Comparison of ENCODE assay signal across 20 cellular contexts in the genomic region with DNA sequence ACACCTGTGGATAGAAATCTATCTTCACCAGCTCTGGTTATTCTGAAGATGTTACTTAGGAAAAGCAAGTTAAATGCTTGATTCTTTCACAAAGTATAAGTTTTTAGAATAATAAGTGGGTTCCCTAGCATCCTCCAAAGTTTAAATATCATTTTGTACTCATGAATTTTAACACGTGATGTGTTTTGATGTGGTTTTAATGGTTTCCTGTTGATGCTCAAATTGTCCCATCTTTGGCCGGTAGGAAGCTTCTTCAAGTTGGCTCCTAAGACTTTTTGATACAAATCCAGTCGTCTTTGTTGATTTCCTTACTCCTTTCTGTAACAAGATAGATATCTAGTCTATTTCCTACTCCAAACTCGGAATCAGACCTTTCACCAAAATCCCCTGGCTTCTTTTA.
"Had no signal": no experiment of that assay in that cellular context is flagged by ENCODE, and none has a peak within 500 bp of the region (broad histone marks: within the 10 kb centered on the region; RNA-seq: fewer than 3 reads in every experiment).

No MANE protein-coding gene starts in this region.

- H3K27ac ChIP-seq: coronary artery, left lung, sigmoid colon, spleen, testis had no signal

- H3K36me3 Mint-ChIP-seq: brain; mesothelial cell of epicardium; stimulated activated memory B cell treated with anti-CD40 and anti-IgM and Interleukin-4, amounts not matched to agents 10 μg/mL and 1 μg/mL and 100 μg/mL, for 72 hours; type B pancreatic cell had no signal

- H3K27me3 ChIP-seq: left lung, sigmoid colon, spleen, testis had no signal

- H3K27ac Mint-ChIP-seq: activated B cell treated with CpG ODN at 0.5 μM for 24 hours; brain; mesothelial cell of epicardium; stimulated activated memory B cell treated with anti-CD40 and anti-IgM and Interleukin-4, amounts not matched to agents 10 μg/mL and 1 μg/mL and 100 μg/mL, for 72 hours; type B pancreatic cell had no signal

- H3K9me3 ChIP-seq: left lung, sigmoid colon, spleen, testis had no signal

- H3K9me3 Mint-ChIP-seq: activated B cell treated with CpG ODN at 0.5 μM for 24 hours; brain; mesothelial cell of epicardium; stimulated activated memory B cell treated with anti-CD40 and anti-IgM and Interleukin-4, amounts not matched to agents 10 μg/mL and 1 μg/mL and 100 μg/mL, for 72 hours; type B pancreatic cell had no signal

- H3K4me1 ChIP-seq: sigmoid colon, testis had no signal

- H3K27me3 Mint-ChIP-seq: activated B cell treated with CpG ODN at 0.5 μM for 24 hours; stimulated activated memory B cell treated with anti-CD40 and anti-IgM and Interleukin-4, amounts not matched to agents 10 μg/mL and 1 μg/mL and 100 μg/mL, for 72 hours; type B pancreatic cell had no signal

- H3K36me3 ChIP-seq: left lung, sigmoid colon, spleen had no signal

- H3K4me3 Mint-ChIP-seq: activated B cell treated with CpG ODN at 0.5 μM for 24 hours; brain; mesothelial cell of epicardium; stimulated activated memory B cell treated with anti-CD40 and anti-IgM and Interleukin-4, amounts not matched to agents 10 μg/mL and 1 μg/mL and 100 μg/mL, for 72 hours; type B pancreatic cell had no signal

- H3K4me3 ChIP-seq: coronary artery, left lung, sigmoid colon, spleen, testis had no signal

- DNase-seq: activated B cell treated with CpG ODN at 0.5 μM for 24 hours; activated CD4-positive, alpha-beta T cell treated with anti-CD3 and anti-CD28 coated beads for 48 hours; activated effector memory CD4-positive, alpha-beta T cell treated with anti-CD3 and anti-CD28 coated beads, Interleukin-2, amount 50 U/mL, for 16 hours; caudate nucleus; erythroblast; head of caudate nucleus; kidney; left lung; occipital lobe; posterior cingulate gyrus; sigmoid colon; spleen; stimulated activated CD4-positive, alpha-beta T cell treated with anti-CD3 and anti-CD28 coated beads, Interleukin-4, amount 100 ng/mL, for 4 hours; SW 1271; testis had no signal

- H3K4me1 Mint-ChIP-seq: activated B cell treated with CpG ODN at 0.5 μM for 24 hours had no signal

- ATAC-seq: left lung; stimulated activated memory B cell treated with anti-CD40 and anti-IgM and Interleukin-4, amounts not matched to agents 10 μg/mL and 1 μg/mL and 100 μg/mL, for 72 hours had no signal
